In the genomic region with DNA sequence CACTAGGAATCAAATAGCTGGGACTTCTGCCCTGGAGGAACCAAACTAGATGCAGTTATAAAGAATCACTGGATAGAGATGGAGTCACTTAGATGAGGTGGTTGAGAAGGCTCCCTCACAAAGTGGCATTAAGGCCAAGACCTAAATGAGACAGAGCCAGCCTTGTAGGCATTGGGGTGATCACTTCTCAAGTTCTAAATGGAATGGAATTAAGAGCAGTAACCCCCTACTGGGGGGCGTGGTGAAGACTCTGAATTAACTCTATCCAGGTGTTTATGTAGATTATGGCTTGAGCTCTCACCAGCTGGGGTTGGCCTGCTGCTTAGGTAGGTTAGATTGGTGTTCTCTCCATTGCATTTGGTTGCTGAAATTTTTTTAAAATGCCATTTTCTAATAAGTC, we compare ENCODE assay signal across 34 cellular contexts.
"Had no signal": no experiment of that assay in that cellular context is flagged by ENCODE, and none has a peak within 500 bp of the region (broad histone marks: within the 10 kb centered on the region; RNA-seq: fewer than 3 reads in every experiment).

No MANE protein-coding gene starts in this region.

- DNase-seq: activated CD4-positive, alpha-beta T cell treated with anti-CD3 and anti-CD28 coated beads, Interleukin-2, amount 10 ng/mL, durations not matched to agents 24 days and 14 days; activated CD4-positive, alpha-beta T cell treated with anti-CD3 and anti-CD28 coated beads, Interleukin-2, amount 50 U/mL, for 4 hours; activated CD8-positive, alpha-beta T cell treated with anti-CD3 and anti-CD28 coated beads for 36 hours; activated gamma-delta T cell; activated naive CD4-positive, alpha-beta T cell treated with Interleukin-2 at 50 U/mL for 16 hours; activated naive CD8-positive, alpha-beta T cell treated with anti-CD3 and anti-CD28 coated beads, Interleukin-2, amount 10 ng/mL, durations not matched to agents 7 days and 5 days; activated T-cell treated with anti-CD3 and anti-CD28 coated beads, Interleukin-2, amount 50 U/mL, for 1 hour; activated T-cell treated with anti-CD3 and anti-CD28 coated beads, Interleukin-2, amount 50 U/mL, for 72 hours; amygdala; NCI-H1105; NCI-H1417 treated with DMSO at 0.1 percent for 48 hours; NCI-H187 treated with DMSO at 0.1 percent for 48 hours; NCI-H2081; NCI-H2171 treated with DMSO at 0.1 percent for 48 hours; NCI-H2227 treated with DMSO at 0.1 percent for 48 hours; NCI-H446; NCI-H510A treated with DMSO at 0.1 percent for 48 hours; NCI-H526 treated with DMSO at 0.1 percent for 48 hours; NCI-H774; PC-9; SIG-M5; T-helper 1 cell; T-helper 2 cell; T-helper 9 cell; WERI-Rb-1 had no signal

- ATAC-seq: activated CD8-positive, alpha-beta T cell treated with anti-CD3 and anti-CD28 coated beads for 36 hours; activated T-cell treated with anti-CD3 and anti-CD28 coated beads, Interleukin-2, amount 50 U/mL, for 72 hours; activated T-helper 17 cell treated with anti-CD3 and anti-CD28 coated beads, Interleukin-2, amount 50 U/mL, for 72 hours; K562; Right ventricle myocardium inferior; SK-N-SH treated with all-trans-retinoic acid at 6 μM for 48 hours had no signal

- H3K27ac ChIP-seq: ascending aorta, cardiac muscle cell, PC-9, RWPE1, WERI-Rb-1 had no signal

- H3K27me3 Mint-ChIP-seq: activated CD4-positive, alpha-beta T cell treated with anti-CD3 and anti-CD28 coated beads, Interleukin-2, amount 10 ng/mL, durations not matched to agents 24 days and 14 days; activated CD8-positive, alpha-beta T cell treated with anti-CD3 and anti-CD28 coated beads for 36 hours; activated naive CD4-positive, alpha-beta T cell treated with anti-CD3 and anti-CD28 coated beads, Interleukin-2, amount 50 U/mL, for 24 hours; activated naive CD8-positive, alpha-beta T cell treated with anti-CD3 and anti-CD28 coated beads, Interleukin-2, amount 10 ng/mL, durations not matched to agents 7 days and 5 days; activated T-helper 17 cell treated with anti-CD3 and anti-CD28 coated beads, Interleukin-2, amount 50 U/mL, for 72 hours; central memory CD8-positive, alpha-beta T cell had no signal

- H3K4me3 Mint-ChIP-seq: activated CD4-positive, alpha-beta T cell treated with anti-CD3 and anti-CD28 coated beads, Interleukin-2, amount 10 ng/mL, durations not matched to agents 24 days and 14 days; activated CD8-positive, alpha-beta T cell treated with anti-CD3 and anti-CD28 coated beads for 36 hours; activated naive CD4-positive, alpha-beta T cell treated with anti-CD3 and anti-CD28 coated beads, Interleukin-2, amount 50 U/mL, for 24 hours; activated naive CD8-positive, alpha-beta T cell treated with anti-CD3 and anti-CD28 coated beads, Interleukin-2, amount 10 ng/mL, durations not matched to agents 7 days and 5 days; activated T-cell treated with anti-CD3 and anti-CD28 coated beads, Interleukin-2, amount 50 U/mL, for 72 hours; activated T-helper 17 cell treated with anti-CD3 and anti-CD28 coated beads, Interleukin-2, amount 50 U/mL, for 72 hours; central memory CD8-positive, alpha-beta T cell had no signal

- H3K27me3 ChIP-seq: ascending aorta, cardiac muscle cell had no signal

- H3K4me3 ChIP-seq: ascending aorta, cardiac muscle cell, K562, PC-9 had no signal

- H3K9me3 Mint-ChIP-seq: activated CD4-positive, alpha-beta T cell treated with anti-CD3 and anti-CD28 coated beads, Interleukin-2, amount 10 ng/mL, durations not matched to agents 24 days and 14 days; activated CD8-positive, alpha-beta T cell treated with anti-CD3 and anti-CD28 coated beads for 36 hours; activated naive CD4-positive, alpha-beta T cell treated with anti-CD3 and anti-CD28 coated beads, Interleukin-2, amount 50 U/mL, for 24 hours; activated naive CD8-positive, alpha-beta T cell treated with anti-CD3 and anti-CD28 coated beads, Interleukin-2, amount 10 ng/mL, durations not matched to agents 7 days and 5 days; activated T-cell treated with anti-CD3 and anti-CD28 coated beads, Interleukin-2, amount 50 U/mL, for 72 hours; activated T-helper 17 cell treated with anti-CD3 and anti-CD28 coated beads, Interleukin-2, amount 50 U/mL, for 72 hours; central memory CD8-positive, alpha-beta T cell had no signal

- H3K36me3 ChIP-seq: ascending aorta, cardiac muscle cell, WERI-Rb-1 had no signal

- H2AFZ ChIP-seq: PC-9 had no signal

- H3K27ac Mint-ChIP-seq: activated CD4-positive, alpha-beta T cell treated with anti-CD3 and anti-CD28 coated beads, Interleukin-2, amount 10 ng/mL, durations not matched to agents 24 days and 14 days; activated CD8-positive, alpha-beta T cell treated with anti-CD3 and anti-CD28 coated beads for 36 hours; activated naive CD4-positive, alpha-beta T cell treated with anti-CD3 and anti-CD28 coated beads, Interleukin-2, amount 50 U/mL, for 24 hours; activated naive CD8-positive, alpha-beta T cell treated with anti-CD3 and anti-CD28 coated beads, Interleukin-2, amount 10 ng/mL, durations not matched to agents 7 days and 5 days; activated T-cell treated with anti-CD3 and anti-CD28 coated beads, Interleukin-2, amount 50 U/mL, for 72 hours; activated T-helper 17 cell treated with anti-CD3 and anti-CD28 coated beads, Interleukin-2, amount 50 U/mL, for 72 hours had no signal

- H3K9me3 ChIP-seq: ascending aorta had no signal

- H3K4me1 Mint-ChIP-seq: activated T-helper 17 cell treated with anti-CD3 and anti-CD28 coated beads, Interleukin-2, amount 50 U/mL, for 72 hours; central memory CD8-positive, alpha-beta T cell had no signal

- H3K4me2 ChIP-seq: PC-9 had no signal
